Comparison of ENCODE assay signal across 10 cellular contexts in genomic region chrX:140713174-140713539, GRCh38. TPM values are rescaled to one million over a fixed set of nuclear protein-coding genes. Genes with fewer than 3 reads are reported as not detected.
A peak's percentile ranks its signal among the peaks of the same experiment; 100 is the strongest.
DNase-seq lines count a peak whose midpoint lies in the region; ATAC-seq and TF ChIP-seq lines count a peak whose summit lies in the region.
"Had no signal": no experiment of that assay in that cellular context is flagged by ENCODE, and none has a peak within 500 bp of the region (broad histone marks: within the 10 kb centered on the region; RNA-seq: fewer than 3 reads in every experiment).

No MANE protein-coding gene starts in this region.

- H4K20me1 ChIP-seq in PC-3 (ENCODE audit: low read length) = no peaks in the 10 kb centered on the region

- no peaks in the 10 kb centered on the region for H3K9me3 Mint-ChIP-seq in stimulated activated naive CD8-positive, alpha-beta T cell treated with anti-CD3 and anti-CD28 coated beads, Interleukin-15, amount 100 ng/mL, for 72 hours

- H3K79me2 ChIP-seq in PC-3 (ENCODE audit: low read length) = no peaks in the 10 kb centered on the region

- H3K9me2 ChIP-seq in PC-3 (replicated peaks; ENCODE audit: low read length) = no peaks in the 10 kb centered on the region

- in situ Hi-C loops in ACHN (cut with HindIII; ENCODE audit: low pct_ligation_motif_present, low pct_unique_long_range_greater_than_20kb, low sequenced_read_pairs) = no loop called here

- DNase-seq in PC-3 = no peak
- no peak for DNase-seq in left cardiac atrium
- DNase-seq in stimulated activated naive CD8-positive, alpha-beta T cell treated with anti-CD3 and anti-CD28 coated beads, Interleukin-15, amount 100 ng/mL, for 72 hours = peak in 1 of 2 donors; percentile 31
- DNase-seq in mesenteric fat pad (ENCODE audit: low spot score) = no peak
- DNase-seq in ACHN = no peak
- DNase-seq in NCI-H2029 (lab: John Stamatoyannopoulos, UW) = no peak
- DNase-seq: NCI-H524 treated with DMSO at 0.1 percent for 48 hours had no signal

- intact Hi-C loops in PC-3 (cut with micrococcal nuclease) (no loop called here), left cardiac atrium (cut with DNase I) (no loop called here)

- no peak for TF ChIP-seq CTCF in HEK293 (tag by site-specific recombination; IDR thresholded peaks at IDR 0.05)
- TF ChIP-seq CTCF in PC-3 (conservative IDR thresholded peaks at IDR 0.05; ENCODE audit: low read depth, low read length) = no peak

- H3K9me3 ChIP-seq in HEK293 (ENCODE audit: control insufficient read depth, insufficient read depth, low read depth, low read length) = no peaks in the 10 kb centered on the region
- no peaks in the 10 kb centered on the region for H3K9me3 ChIP-seq in PC-3 (ENCODE audit: low read length)

- no peak for ATAC-seq in PC-3
- ATAC-seq in left cardiac atrium = peak; percentile 3 to 34
- peak; percentile 89 for ATAC-seq in stimulated activated naive CD8-positive, alpha-beta T cell treated with anti-CD3 and anti-CD28 coated beads, Interleukin-15, amount 100 ng/mL, for 72 hours
- ATAC-seq in GM21423 (IDR thresholded peaks at IDR 0.05; ENCODE audit: unreplicated experiment) = no peak

- CTCF ChIA-PET in HEK293 (lab: Yijun Ruan, JAX) (interaction anchor here (0.7 to 1.0 kb wide), 2 partner anchors 12 to 16 kb away, joined by 3 to 5 read pairs; no protein-coding TSS in a partner anchor), PC-3 (lab: Charles Lee) (no interaction called here)

- no peaks in the 10 kb centered on the region for H3F3A ChIP-seq in PC-3 (ENCODE audit: low read length, unreplicated experiment)

- H3K4me2 ChIP-seq in PC-3 (ENCODE audit: low read length) = peak overlapping the region; percentile 65; the same call in 1 of the 2 replicates

- H3K27me3 Mint-ChIP-seq in stimulated activated naive CD8-positive, alpha-beta T cell treated with anti-CD3 and anti-CD28 coated beads, Interleukin-15, amount 100 ng/mL, for 72 hours = peaks cover 8% of the 10 kb centered on the region

- no TSS peak for BruUV-seq in PC-3 (replicated peaks; lab: Mats Ljungman, UMichigan)

- H3K27me3 ChIP-seq in PC-3 (ENCODE audit: low read length) = peaks cover 33% of the 10 kb centered on the region

- H3K27ac Mint-ChIP-seq in stimulated activated naive CD8-positive, alpha-beta T cell treated with anti-CD3 and anti-CD28 coated beads, Interleukin-15, amount 100 ng/mL, for 72 hours = peak overlapping the region in 1 of 2 donors; percentile 85

- POLR2A ChIA-PET in HEK293 (lab: Yijun Ruan, JAX) = no interaction called here
- POLR2A ChIA-PET in PC-3 (lab: Charles Lee; ENCODE audit: unreplicated experiment) = no interaction called here

- H3K4me3 ChIP-seq in HEK293 (ENCODE audit: low read depth, low read length) (no peak overlapping the region), PC-3 (ENCODE audit: low read length) (peak overlapping the region; percentile 44; the same call in 1 of the 2 replicates)

- H2AFZ ChIP-seq in PC-3 (ENCODE audit: low read length) = peak overlapping the region; percentile 20; the same call in 1 of the 2 replicates

- H3K27ac ChIP-seq in HEK293 (ENCODE audit: extremely low read depth, low read depth, low read length) = no peak overlapping the region
- no peak overlapping the region for H3K27ac ChIP-seq in PC-3 (ENCODE audit: low read length)
- H3K27ac ChIP-seq: epithelial cell of prostate had no signal

- no peak overlapping the region for H3K9ac ChIP-seq in PC-3 (ENCODE audit: low read length)

- H3K4me1 ChIP-seq in HEK293 (ENCODE audit: control insufficient read depth, insufficient read depth, low read length) (peaks cover 2% of the 10 kb centered on the region), PC-3 (ENCODE audit: insufficient read depth, low read length) (no peaks in the 10 kb centered on the region)

- no peaks in the 10 kb centered on the region for H3K4me1 Mint-ChIP-seq in stimulated activated naive CD8-positive, alpha-beta T cell treated with anti-CD3 and anti-CD28 coated beads, Interleukin-15, amount 100 ng/mL, for 72 hours

- H3K4me3 Mint-ChIP-seq in stimulated activated naive CD8-positive, alpha-beta T cell treated with anti-CD3 and anti-CD28 coated beads, Interleukin-15, amount 100 ng/mL, for 72 hours = peak overlapping the region; percentile 66 to 81

- H3K36me3 ChIP-seq in HEK293 (ENCODE audit: control insufficient read depth in 2 of 2, insufficient read depth in 1 of 2, low read length in 2 of 2) (peaks cover 0 to 37% of the 10 kb centered on the region in 2 experiments; a peak in 1 of 3 replicates), PC-3 (ENCODE audit: low read depth, low read length) (no peaks in the 10 kb centered on the region)

TF ChIP-seq in HEK293, 187 proteins besides CTCF, POLR2A, EP300 and RAD21:
- TF ChIP-seq ZBTB6 (tag by site-specific recombination; IDR thresholded peaks at IDR 0.05) = no peak
- peak; percentile 28; the same call in 1 of the 2 replicates for TF ChIP-seq TRIM28 (IDR thresholded peaks at IDR 0.05; ENCODE audit: borderline replicate concordance, low read length)
- no peak for TF ChIP-seq ZNF398 (tag by site-specific recombination; IDR thresholded peaks at IDR 0.05)
- TF ChIP-seq ZNF292 (tag by site-specific recombination; IDR thresholded peaks at IDR 0.05; ENCODE audit: borderline replicate concordance, low read depth) = no peak
- no peak for TF ChIP-seq ZNF10 (tag by site-specific recombination; IDR thresholded peaks at IDR 0.05)
- no peak for TF ChIP-seq ZNF362 (tag by site-specific recombination; IDR thresholded peaks at IDR 0.05)

RNA-seq across cellular contexts. Expression of gene LINC00632, which starts 3.6 kb away (rescaled TPM):
- total RNA-seq in PC-3 (2014; rRNA removed) (15.4 and 16.0 TPM in 2 replicates), left cardiac atrium (1,000 to 10,000 TPM in 1 of 2 donors, 100 to 1,000 TPM in 1; 513 to 1,057 TPM), mesenteric fat pad (3,113 TPM)

Comparison
In these comparisons a context has a peak if more than half of its experiments do, and no peak if none do; other contexts are left out.
1. ATAC-seq: peak in left cardiac atrium (2 of 2) and stimulated activated naive CD8-positive, alpha-beta T cell treated with anti-CD3 and anti-CD28 coated beads, Interleukin-15, amount 100 ng/mL, for 72 hours (single experiment); none in PC-3 (single experiment) and GM21423 (single experiment).
2. RNA of gene LINC00632, which starts 3.6 kb away (total RNA-seq): 3,113 TPM in mesenteric fat pad (single experiment) and 513 to 1,057 TPM in left cardiac atrium; 15.4 to 16.0 TPM in PC-3; every median in the first group is over 10 times any median in the second.